ENCODE assay signal across 27 cellular contexts in the genomic region with DNA sequence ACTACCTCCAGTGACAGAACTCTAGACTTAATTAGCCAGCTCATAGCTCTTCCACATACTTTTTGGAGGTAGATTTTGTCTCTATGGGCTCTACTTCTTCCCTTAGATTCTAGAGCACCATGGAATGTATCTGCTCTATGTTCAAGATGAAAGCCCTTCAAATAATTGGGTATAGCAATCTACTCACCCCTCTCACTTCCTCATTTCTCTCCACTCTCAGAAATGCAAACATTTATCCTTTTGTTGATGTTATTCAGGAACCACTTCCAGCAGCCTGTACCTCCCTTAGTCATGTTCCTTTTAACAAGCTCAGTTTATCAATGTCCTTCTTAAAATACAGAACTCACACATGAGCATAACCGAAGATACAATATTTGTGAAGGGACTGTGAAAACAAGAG.
"Had no signal": no experiment of that assay in that cellular context is flagged by ENCODE, and none has a peak within 500 bp of the region (broad histone marks: within the 10 kb centered on the region; RNA-seq: fewer than 3 reads in every experiment).

No MANE protein-coding gene starts in this region.

- H3K27ac Mint-ChIP-seq: activated CD4-positive, alpha-beta memory T cell treated with anti-CD3 and anti-CD28 coated beads, Interleukin-2, amount 10 ng/mL, durations not matched to agents 7 days and 5 days; activated CD4-positive, alpha-beta T cell treated with anti-CD3 and anti-CD28 coated beads, Interleukin-2, amount 10 ng/mL, durations not matched to agents 7 days and 5 days; activated naive CD8-positive, alpha-beta T cell; activated T-cell treated with anti-CD3 and anti-CD28 coated beads, Interleukin-2, amount 50 U/mL, for 24 hours; activated T-cell treated with anti-CD3 and anti-CD28 coated beads, Interleukin-2, amount 50 U/mL, for 72 hours; WTC11 had no signal

- H3K9me3 Mint-ChIP-seq: activated CD4-positive, alpha-beta T cell treated with anti-CD3 and anti-CD28 coated beads, Interleukin-2, amount 10 ng/mL, durations not matched to agents 7 days and 5 days; activated T-cell treated with anti-CD3 and anti-CD28 coated beads, Interleukin-2, amount 50 U/mL, for 24 hours had no signal

- H3K9me3 ChIP-seq: esophagus squamous epithelium had no signal

- H3K4me3 Mint-ChIP-seq: activated CD4-positive, alpha-beta memory T cell treated with anti-CD3 and anti-CD28 coated beads, Interleukin-2, amount 10 ng/mL, durations not matched to agents 7 days and 5 days; activated CD4-positive, alpha-beta T cell treated with anti-CD3 and anti-CD28 coated beads, Interleukin-2, amount 10 ng/mL, durations not matched to agents 7 days and 5 days; activated naive CD8-positive, alpha-beta T cell; activated T-cell treated with anti-CD3 and anti-CD28 coated beads, Interleukin-2, amount 50 U/mL, for 24 hours; activated T-cell treated with anti-CD3 and anti-CD28 coated beads, Interleukin-2, amount 50 U/mL, for 72 hours; WTC11 had no signal

- H3K27ac ChIP-seq: body of pancreas, epithelial cell of prostate, esophagus squamous epithelium, VCaP had no signal

- H3K36me3 ChIP-seq: esophagus squamous epithelium had no signal

- DNase-seq: activated CD4-positive, alpha-beta memory T cell treated with anti-CD3 and anti-CD28 coated beads, Interleukin-2, amount 10 ng/mL, durations not matched to agents 7 days and 5 days; activated CD4-positive, alpha-beta T cell treated with anti-CD3 and anti-CD28 coated beads for 1 hour; activated CD4-positive, alpha-beta T cell treated with anti-CD3 and anti-CD28 coated beads for 4 hours; activated CD4-positive, alpha-beta T cell treated with anti-CD3 and anti-CD28 coated beads, Interleukin-2, amount 10 ng/mL, durations not matched to agents 7 days and 5 days; activated CD4-positive, alpha-beta T cell treated with anti-CD3 and anti-CD28 coated beads, Interleukin-2, amount 50 U/mL, for 4 hours; activated CD8-positive, alpha-beta memory T cell treated with anti-CD3 and anti-CD28 coated beads, Interleukin-2, amount 50 U/mL, for 48 hours; activated gamma-delta T cell; activated naive CD4-positive, alpha-beta T cell; activated naive CD4-positive, alpha-beta T cell treated with anti-CD3 and anti-CD28 coated beads, Interleukin-2, amount 50 U/mL, for 16 hours; activated T-cell treated with anti-CD3 and anti-CD28 coated beads for 4 hours; activated T-cell treated with anti-CD3 and anti-CD28 coated beads, Interleukin-2, amount 50 U/mL, for 24 hours; activated T-cell treated with anti-CD3 and anti-CD28 coated beads, Interleukin-2, amount 50 U/mL, for 72 hours; amniotic stem cell; aorta; body of pancreas; caudate nucleus; cortex of kidney; dermis blood vessel endothelial cell; effector CD8-positive, alpha-beta T cell; esophagus squamous epithelium; head of caudate nucleus; hippocampal formation; T-helper 2 cell had no signal

- H3K4me1 ChIP-seq: body of pancreas, esophagus squamous epithelium had no signal

- H3K4me1 Mint-ChIP-seq: activated CD4-positive, alpha-beta memory T cell treated with anti-CD3 and anti-CD28 coated beads, Interleukin-2, amount 10 ng/mL, durations not matched to agents 7 days and 5 days; activated CD4-positive, alpha-beta T cell treated with anti-CD3 and anti-CD28 coated beads, Interleukin-2, amount 10 ng/mL, durations not matched to agents 7 days and 5 days had no signal

- H3K4me3 ChIP-seq: body of pancreas, esophagus squamous epithelium had no signal

- H3K36me3 Mint-ChIP-seq: activated naive CD8-positive, alpha-beta T cell; WTC11 had no signal

- H3K27me3 Mint-ChIP-seq: activated CD4-positive, alpha-beta memory T cell treated with anti-CD3 and anti-CD28 coated beads, Interleukin-2, amount 10 ng/mL, durations not matched to agents 7 days and 5 days; activated CD4-positive, alpha-beta T cell treated with anti-CD3 and anti-CD28 coated beads, Interleukin-2, amount 10 ng/mL, durations not matched to agents 7 days and 5 days; activated naive CD8-positive, alpha-beta T cell had no signal

- H3K27me3 ChIP-seq: body of pancreas, esophagus squamous epithelium had no signal
